Comparison of ENCODE assay signal across 8 cellular contexts in genomic region chr3:49539659-49540560, GRCh38. TPM values are rescaled to one million over a fixed set of nuclear protein-coding genes. Genes with fewer than 3 reads are reported as not detected.
DNase-seq lines count a peak whose midpoint lies in the region; ATAC-seq, FAIRE-seq and TF ChIP-seq lines count a peak whose summit lies in the region.

No MANE protein-coding gene starts in this region.

- peaks cover 42% of the 10 kb centered on the region for H3K4me1 ChIP-seq in HepG2 (ENCODE audit: insufficient read depth, low read length)

- no peaks in the 10 kb centered on the region for H3K9me3 ChIP-seq in HepG2 (ENCODE audit: low read length)

- H3K4me2 ChIP-seq in HepG2 (ENCODE audit: low read depth, low read length), result peak overlapping the region; percentile 97

- CTCF ChIA-PET in HepG2 (lab: Yijun Ruan, JAX; ENCODE audit: low intra/inter-chr PET ratio, low total read pairs), result interaction anchor here (0.9 to 2.5 kb wide), 4 partner anchors 15 to 132 kb away, joined by 3 to 31 read pairs (median 4); no protein-coding TSS in a partner anchor

- H3K79me2 ChIP-seq in HepG2 (ENCODE audit: insufficient read depth, low read length), result no peaks in the 10 kb centered on the region

- in situ Hi-C loops in HepG2 (cut with HindIII; ENCODE audit: extremely low pct_ligation_motif_present, low pct_unique_long_range_greater_than_20kb), result loop anchor here (5.0 kb wide), 1 partner anchor 132 kb away; the partner anchor contains the start of gene APEH

- H3K9ac ChIP-seq in HepG2 (ENCODE audit: insufficient read depth, low read depth, low read length), result peak overlapping the region; percentile 55

- 0 out of 5 replicates have a peak, but pooled peaks cover 0 to 3% of the 10 kb centered on the region in 2 experiments for H3K27me3 ChIP-seq in HepG2 (ENCODE audit: control insufficient read depth in 1 of 2, insufficient read depth in 2 of 2, low read length in 2 of 2)

- under 1% methylated on average over 15 of the region's 63 CpGs for WGBS in HepG2 (ENCODE audit: low lambda C conversion rate)

- H3K4me3 ChIP-seq in HepG2 (replicated peaks in 1 of 3; ENCODE audit: insufficient read depth in 1 of 3, low read depth in 2 of 3, low read length in 3 of 3), result peak overlapping the region; percentile 55 to 78 (median 59)

- TF ChIP-seq CTCF in HepG2 (CRISPR knock-in tag; IDR thresholded peaks at IDR 0.05), result peak; percentile 96

- no peaks in the 10 kb centered on the region for H4K20me1 ChIP-seq in HepG2 (ENCODE audit: insufficient read depth, low read length)

- H3K27ac ChIP-seq in HepG2 (ENCODE audit: extremely low read length, insufficient read depth, low read length), result peak overlapping the region; percentile 70

- peak; percentile 81 to 84 for TF ChIP-seq POLR2A in HepG2 (IDR thresholded peaks at IDR 0.05; ENCODE audit: insufficient read depth in 1 of 2, low read depth in 2 of 2, low read length in 2 of 2)

- intact Hi-C loops in HepG2 (cut with micrococcal nuclease; ENCODE audit: unreplicated experiment), result loop anchor here (1.0 to 5.0 kb wide), 4 partner anchors 47 to 131 kb away; partner anchors contain the start of gene DAG1

- no TSS peak for BruUV-seq in HepG2 (replicated peaks; lab: Mats Ljungman, UMichigan)

- peak; percentile 98 for DNase-seq in CD1c-positive myeloid dendritic cell (ENCODE audit: extremely low spot score)
- peak; percentile 93 for DNase-seq in NCI-H69 (lab: John Stamatoyannopoulos, UW)
- DNase-seq in activated CD4-positive, alpha-beta T cell treated with anti-CD3 and anti-CD28 coated beads, Interleukin-2, amount 50 U/mL, for 1 hour, result peak; percentile 92
- DNase-seq in dedifferentiated amniotic fluid mesenchymal stem cell (ENCODE audit: extremely low spot score), result peak; percentile 89
- peak; percentile 85 for DNase-seq in HepG2 (ENCODE audit: low spot score)
- DNase-seq in stimulated activated CD4-positive, alpha-beta T cell treated with anti-CD3 and anti-CD28 coated beads, Interleukin-2, amount 100 ng/mL, for 48 hours, result peak; percentile 97 to 98

- ATAC-seq in GM19372 (IDR thresholded peaks at IDR 0.05; ENCODE audit: low read depth, unreplicated experiment) (peak; percentile 94), HG03521 (IDR thresholded peaks at IDR 0.05; ENCODE audit: unreplicated experiment) (peak; percentile 85), HepG2 (peak; percentile 94)

- H3K36me3 ChIP-seq in HepG2 (replicated peaks in 1 of 2; ENCODE audit: control insufficient read depth in 1 of 2, insufficient read depth in 2 of 2, low read length in 2 of 2), result no peaks in the 10 kb centered on the region

- POLR2A ChIA-PET in HepG2 (lab: Yijun Ruan, JAX), result interaction anchor here (0.8 to 6.0 kb wide), 27 partner anchors 8 to 445 kb away, joined by 3 to 98 read pairs (median 4); partner anchors contain the start of genes BSN, MST1, NICN1 and RNF123

- peak overlapping the region; percentile 79 for H2AFZ ChIP-seq in HepG2 (ENCODE audit: low read length)

- peak; percentile 98 for TF ChIP-seq RAD21 in HepG2 (CRISPR knock-in tag; IDR thresholded peaks at IDR 0.05)

- TF ChIP-seq EP300 in HepG2 (IDR thresholded peaks at IDR 0.05; ENCODE audit: low read depth in 2 of 2, low read length in 2 of 2) (no peak), HepG2 (CRISPR knock-in tag; IDR thresholded peaks at IDR 0.05; ENCODE audit: borderline replicate concordance) (no peak)

- peak; percentile 79 for FAIRE-seq in HepG2 (lab: Jason Lieb, UNC)

TF ChIP-seq in HepG2, 621 proteins besides CTCF, POLR2A, EP300 and RAD21 (continues in another document):
- no peak for TF ChIP-seq ZNF83 (CRISPR knock-in tag; IDR thresholded peaks at IDR 0.05; ENCODE audit: borderline replicate concordance)
- no peak for TF ChIP-seq ZNF446 (CRISPR knock-in tag; IDR thresholded peaks at IDR 0.05)
- no peak for TF ChIP-seq SSRP1 (CRISPR knock-in tag; IDR thresholded peaks at IDR 0.05)
- 0 out of 2 replicates have a peak, but pooled peaks have one; percentile 17 for TF ChIP-seq ZNF230 (CRISPR knock-in tag; IDR thresholded peaks at IDR 0.05)
- no peak for TF ChIP-seq RCOR2 (CRISPR knock-in tag; IDR thresholded peaks at IDR 0.05)
- no peak for TF ChIP-seq CENPX (CRISPR knock-in tag; IDR thresholded peaks at IDR 0.05)
- peak; percentile 22; the same call in 1 of the 2 replicates for TF ChIP-seq PPARG (CRISPR knock-in tag; conservative IDR thresholded peaks at IDR 0.05)
- 0 out of 2 replicates have a peak, but pooled peaks have one; percentile 12 for TF ChIP-seq ZNF292 (CRISPR knock-in tag; IDR thresholded peaks at IDR 0.05; ENCODE audit: borderline replicate concordance, low read depth)
- no peak for TF ChIP-seq SMAD3 (CRISPR knock-in tag; IDR thresholded peaks at IDR 0.05)
- peak; percentile 24; the same call in 1 of the 2 replicates for TF ChIP-seq ZFP90 (CRISPR knock-in tag; IDR thresholded peaks at IDR 0.05; ENCODE audit: borderline replicate concordance)
- TF ChIP-seq SNAI1 (CRISPR knock-in tag; IDR thresholded peaks at IDR 0.05; ENCODE audit: borderline replicate concordance), result 0 out of 2 replicates have a peak, but pooled peaks have one; percentile 51
- TF ChIP-seq ZFX (CRISPR knock-in tag; IDR thresholded peaks at IDR 0.05; ENCODE audit: low read depth), result peak; percentile 63
- TF ChIP-seq ZNF282 (IDR thresholded peaks at IDR 0.05; ENCODE audit: partially characterized antibody), result no peak
- TF ChIP-seq HIVEP1 (CRISPR knock-in tag; IDR thresholded peaks at IDR 0.05), result no peak; the same call in 1 of the 2 replicates
- TF ChIP-seq, protein P1, sequence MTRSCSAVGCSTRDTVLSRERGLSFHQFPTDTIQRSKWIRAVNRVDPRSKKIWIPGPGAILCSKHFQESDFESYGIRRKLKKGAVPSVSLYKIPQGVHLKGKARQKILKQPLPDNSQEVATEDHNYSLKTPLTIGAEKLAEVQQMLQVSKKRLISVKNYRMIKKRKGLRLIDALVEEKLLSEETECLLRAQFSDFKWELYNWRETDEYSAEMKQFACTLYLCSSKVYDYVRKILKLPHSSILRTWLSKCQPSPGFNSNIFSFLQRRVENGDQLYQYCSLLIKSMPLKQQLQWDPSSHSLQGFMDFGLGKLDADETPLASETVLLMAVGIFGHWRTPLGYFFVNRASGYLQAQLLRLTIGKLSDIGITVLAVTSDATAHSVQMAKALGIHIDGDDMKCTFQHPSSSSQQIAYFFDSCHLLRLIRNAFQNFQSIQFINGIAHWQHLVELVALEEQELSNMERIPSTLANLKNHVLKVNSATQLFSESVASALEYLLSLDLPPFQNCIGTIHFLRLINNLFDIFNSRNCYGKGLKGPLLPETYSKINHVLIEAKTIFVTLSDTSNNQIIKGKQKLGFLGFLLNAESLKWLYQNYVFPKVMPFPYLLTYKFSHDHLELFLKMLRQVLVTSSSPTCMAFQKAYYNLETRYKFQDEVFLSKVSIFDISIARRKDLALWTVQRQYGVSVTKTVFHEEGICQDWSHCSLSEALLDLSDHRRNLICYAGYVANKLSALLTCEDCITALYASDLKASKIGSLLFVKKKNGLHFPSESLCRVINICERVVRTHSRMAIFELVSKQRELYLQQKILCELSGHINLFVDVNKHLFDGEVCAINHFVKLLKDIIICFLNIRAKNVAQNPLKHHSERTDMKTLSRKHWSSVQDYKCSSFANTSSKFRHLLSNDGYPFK (CRISPR knock-in tag; IDR thresholded peaks at IDR 0.05; ENCODE audit: borderline replicate concordance), result peak; percentile 51; the same call in 1 of the 2 replicates

RNA-seq across cellular contexts. Expression of gene BSN, which starts 14.4 kb away (rescaled TPM):
- 0.70 and 0.86 TPM in 2 replicates for total RNA-seq in HepG2 (2016; rRNA removed; fragmentation: Illumina TruSeq; extraction: Trizol)
- 0.26 and 0.30 TPM in 2 replicates for total RNA-seq in HepG2 (2016; cell fraction: cytosol; rRNA removed; fragmentation: Illumina TruSeq; extraction: Trizol; ENCODE audit: low read depth)
- 0.67 and 0.71 TPM in 2 replicates for total RNA-seq in HepG2 (2016; cell fraction: insoluble cytoplasmic fraction; rRNA removed; fragmentation: Illumina TruSeq; extraction: Trizol)
- 0.28 and 0.43 TPM in 2 replicates for total RNA-seq in HepG2 (2016; cell fraction: membrane; rRNA removed; fragmentation: Illumina TruSeq; extraction: Trizol)
- total RNA-seq in HepG2 (2016; cell fraction: nucleus; rRNA removed; fragmentation: Illumina TruSeq; extraction: Trizol), result 1.3 and 2.1 TPM in 2 replicates
- 0.42 and 0.67 TPM in 2 replicates for polyA plus RNA-seq in HepG2 (2011; rRNA removed)
- 0.23 and 0.25 TPM in 2 replicates for polyA plus RNA-seq in HepG2 (2011; cell fraction: cytosol; rRNA removed)
- polyA plus RNA-seq in HepG2 (2011; cell fraction: nucleus; rRNA removed), result 3.3 TPM in 2 replicates
- 0.98 and 1.0 TPM in 2 replicates for polyA plus RNA-seq in HepG2 (2012)
- 0.10 and 0.11 TPM in 2 replicates for polyA plus RNA-seq in HepG2 (2016; cell fraction: cytosol; fragmentation: Illumina TruSeq; extraction: Trizol; ENCODE audit: low read depth)
- polyA plus RNA-seq in HepG2 (2016; cell fraction: insoluble cytoplasmic fraction; fragmentation: Illumina TruSeq; extraction: Trizol; ENCODE audit: low read depth), result 0.40 and 0.68 TPM in 2 replicates
- polyA plus RNA-seq in HepG2 (2016; cell fraction: membrane; fragmentation: Illumina TruSeq; extraction: Trizol; ENCODE audit: low read depth), result 0.08 and 0.10 TPM in 2 replicates
- 3.5 and 3.9 TPM in 2 replicates for polyA plus RNA-seq in HepG2 (2016; cell fraction: nucleus; fragmentation: Illumina TruSeq; extraction: Trizol; ENCODE audit: insufficient read depth, low read depth)
- polyA minus RNA-seq in HepG2 (2011; rRNA and poly(A)+ RNA removed; ENCODE audit: low replicate concordance), result 0.09 and 1.8 TPM in 2 replicates
- polyA minus RNA-seq in HepG2 (2011; cell fraction: cytosol; rRNA and poly(A)+ RNA removed), result 0.88 and 1.1 TPM in 2 replicates
- polyA minus RNA-seq in HepG2 (2011; cell fraction: nucleus; rRNA and poly(A)+ RNA removed), result 1.8 and 2.2 TPM in 2 replicates

Comparison
In these comparisons a context has a peak if more than half of its experiments do, and no peak if none do; other contexts are left out.
1. Peak in every context shown above with its lines: DNase-seq, ATAC-seq, H3K4me3 ChIP-seq and H3K27ac ChIP-seq.